7 cellular contexts compared by ENCODE assay signal in genomic region chr2:54899576-54900200, GRCh38.
DNase-seq lines count a peak whose midpoint lies in the region; ATAC-seq, FAIRE-seq and TF ChIP-seq lines count a peak whose summit lies in the region.

No MANE protein-coding gene starts in this region.

- peak; percentile 92 to 94 for TF ChIP-seq RAD21 in K562 (CRISPR knock-in tag; conservative IDR thresholded peaks at IDR 0.05 in 1 of 2, IDR thresholded peaks at IDR 0.05 in 1 of 2)

- H3K9ac ChIP-seq in K562 (ENCODE audit: insufficient read depth in 1 of 2, low read depth in 2 of 2, low read length in 2 of 2): no peak overlapping the region

- peak; percentile 6 for FAIRE-seq in K562 (lab: Jason Lieb, UNC)

- ATAC-seq in K562 (peak; percentile 87), HG02588 (IDR thresholded peaks at IDR 0.05; ENCODE audit: unreplicated experiment) (no peak)
- no peak for ATAC-seq in stimulated activated naive CD8-positive, alpha-beta T cell treated with anti-CD3 and anti-CD28 coated beads, Interleukin-15, Interleukin-2, amounts not matched to agents 100 U/mL and 50 U/mL, for 24 hours

- no peaks in the 10 kb centered on the region for H3K9me3 ChIP-seq in K562 (replicated peaks; ENCODE audit: control insufficient read depth, insufficient read depth, low read depth, low read length)

- no peaks in the 10 kb centered on the region for H4K20me1 ChIP-seq in K562 (replicated peaks; ENCODE audit: control insufficient read depth, insufficient read depth, low read length)

- CTCF ChIA-PET in GM10248 (lab: Yijun Ruan, JAX): interaction anchor here (0.8 to 3.9 kb wide), 30 partner anchors 9 to 286 kb away, joined by 3 to 45 read pairs (median 5); no protein-coding TSS in a partner anchor
- CTCF ChIA-PET in K562 (lab: Yijun Ruan, JAX; ENCODE audit: low intra/inter-chr PET ratio): interaction anchor here (2.0 to 3.0 kb wide), 2 partner anchors 269 to 276 kb away, joined by 17 to 18 read pairs; no protein-coding TSS in a partner anchor

- no TSS peak for BruUV-seq in K562 (replicated peaks; lab: Mats Ljungman, UMichigan)

- in situ Hi-C loops in K562 (cut with MboI): loop anchor here (10.0 kb wide), 1 partner anchor 265 kb away; no protein-coding TSS in a partner anchor

- H3K27ac ChIP-seq in K562 (ENCODE audit: extremely low read depth, low read depth, low read length): no peak overlapping the region

- peaks cover 0 to 8% of the 10 kb centered on the region in 2 experiments; a peak in 3 of 5 replicates for H3K4me1 ChIP-seq in K562 (replicated peaks in 1 of 2; ENCODE audit: control insufficient read depth in 2 of 2, insufficient read depth in 2 of 2, low read length in 2 of 2)

- no peaks in the 10 kb centered on the region for H3K9me1 ChIP-seq in K562 (ENCODE audit: control insufficient read depth, insufficient read depth, low read length)

- peaks cover 0 to 16% of the 10 kb centered on the region in 2 experiments; a peak in 3 of 5 replicates for H3K27me3 ChIP-seq in K562 (ENCODE audit: control insufficient read depth in 2 of 2, insufficient read depth in 2 of 2, low read length in 2 of 2)

- WGBS in K562 (ENCODE audit: insufficient coverage, low coverage, missing lambda C conversion rate): 34% methylated on average over 5 of the region's 5 CpGs

- TF ChIP-seq POLR2A in K562 (conservative IDR thresholded peaks at IDR 0.05): no peak

- peak; percentile 23 for DNase-seq in GM10248 (ENCODE audit: extremely low spot score)
- peak; percentile 40 for DNase-seq in NAMALWA (ENCODE audit: low spot score)
- peak in 2 of 4 experiments; percentile 38 to 63 for DNase-seq in K562 (ENCODE audit: extremely low read depth in 1 of 4, low spot score in 3 of 4)
- DNase-seq in kidney glomerular epithelial cell (lab: John Stamatoyannopoulos, UW): peak; percentile 41
- no peak for DNase-seq in NCI-H128 (lab: John Stamatoyannopoulos, UW; ENCODE audit: unreplicated experiment)
- no peak for DNase-seq in stimulated activated naive CD8-positive, alpha-beta T cell treated with anti-CD3 and anti-CD28 coated beads, Interleukin-15, Interleukin-2, amounts not matched to agents 100 U/mL and 50 U/mL, for 24 hours

- no peak overlapping the region for H3K4me2 ChIP-seq in K562 (ENCODE audit: insufficient read depth, low read length)

- intact Hi-C loops in K562 (cut with micrococcal nuclease): loop anchor here (1.0 to 5.0 kb wide), 3 partner anchors 113 to 269 kb away; partner anchors contain the start of gene RTN4

- H3K4me3 ChIP-seq in K562: no peak overlapping the region

- H2AFZ ChIP-seq in K562 (ENCODE audit: low read depth, low read length): no peak overlapping the region

- H3K79me2 ChIP-seq in K562 (ENCODE audit: control insufficient read depth, insufficient read depth, low read length): no peaks in the 10 kb centered on the region

- POLR2A ChIA-PET in GM10248 (lab: Yijun Ruan, JAX): no interaction called here
- POLR2A ChIA-PET in K562 (lab: Yijun Ruan, JAX): interaction anchor here (0.7 to 2.0 kb wide), 7 partner anchors 9 to 276 kb away, joined by 3 to 6 read pairs (median 3); no protein-coding TSS in a partner anchor

- TF ChIP-seq CTCF in GM10248 (IDR thresholded peaks at IDR 0.05; ENCODE audit: control extremely low read depth, extremely low read depth, low read depth, missing control alignments) (peak; percentile 63), K562 (IDR thresholded peaks at IDR 0.05 in 2 of 3, conservative IDR thresholded peaks at IDR 0.05 in 1 of 3; ENCODE audit: insufficient read depth in 2 of 3, low read depth in 1 of 3, low read length in 3 of 3) (peak; percentile 55 to 85 (median 68); a peak in 5 of 6 replicates)

- TF ChIP-seq EP300 in K562 (IDR thresholded peaks at IDR 0.05; ENCODE audit: low read length): no peak

- H3K36me3 ChIP-seq in K562 (ENCODE audit: control insufficient read depth, insufficient read depth, low read length): no peaks in the 10 kb centered on the region

TF ChIP-seq in K562, 482 proteins besides CTCF, POLR2A, EP300 and RAD21:
- TF ChIP-seq SMC3 (conservative IDR thresholded peaks at IDR 0.05; ENCODE audit: insufficient read depth, low read depth, low read length) (peak; percentile 72), ETV6 (IDR thresholded peaks at IDR 0.05; ENCODE audit: borderline replicate concordance in 1 of 2, low read depth in 2 of 2, low read length in 1 of 2) (no peak), ETV6 (CRISPR knock-in tag; IDR thresholded peaks at IDR 0.05; ENCODE audit: borderline replicate concordance) (no peak), JUND (IDR thresholded peaks at IDR 0.05; ENCODE audit: borderline replicate concordance, low read depth, low read length) (peak; percentile 16; the same call in 1 of the 2 replicates), JUND (tag; IDR thresholded peaks at IDR 0.05; ENCODE audit: borderline replicate concordance, low read depth, low read length) (no peak), ZNF77 (CRISPR knock-in tag; IDR thresholded peaks at IDR 0.05) (no peak), ZNF274 (IDR thresholded peaks at IDR 0.05; ENCODE audit: borderline replicate concordance, low read depth, low read length) (no peak), CEBPG (CRISPR knock-in tag; IDR thresholded peaks at IDR 0.05) (no peak), CEBPG (tag; conservative IDR thresholded peaks at IDR 0.05 in 1 of 2, IDR thresholded peaks at IDR 0.05 in 1 of 2) (no peak), IRF1 (CRISPR knock-in tag; IDR thresholded peaks at IDR 0.05; ENCODE audit: borderline replicate concordance) (no peak), ZFPM2 (CRISPR knock-in tag; IDR thresholded peaks at IDR 0.05) (no peak), KLF16 (IDR thresholded peaks at IDR 0.05) (peak; percentile 40; the same call in 1 of the 2 replicates), ZHX1 (conservative IDR thresholded peaks at IDR 0.05; ENCODE audit: low read length) (no peak), TRIM24 (IDR thresholded peaks at IDR 0.05) (no peak), ZNF316 (IDR thresholded peaks at IDR 0.05) (no peak), BRD4 (IDR thresholded peaks at IDR 0.05) (no peak), GABPA (tag; conservative IDR thresholded peaks at IDR 0.05; ENCODE audit: low read depth) (no peak), TEAD4 (IDR thresholded peaks at IDR 0.05; ENCODE audit: low read length) (0 out of 2 replicates have a peak, but pooled peaks have one; percentile 21), TEAD4 (CRISPR knock-in tag; IDR thresholded peaks at IDR 0.05; ENCODE audit: borderline replicate concordance) (no peak), SREBF2 (CRISPR knock-in tag; IDR thresholded peaks at IDR 0.05) (no peak), RB1 (IDR thresholded peaks at IDR 0.05; ENCODE audit: low read depth) (no peak), TEAD1 (CRISPR knock-in tag; IDR thresholded peaks at IDR 0.05) (no peak)
- TF ChIP-seq, protein P1, sequence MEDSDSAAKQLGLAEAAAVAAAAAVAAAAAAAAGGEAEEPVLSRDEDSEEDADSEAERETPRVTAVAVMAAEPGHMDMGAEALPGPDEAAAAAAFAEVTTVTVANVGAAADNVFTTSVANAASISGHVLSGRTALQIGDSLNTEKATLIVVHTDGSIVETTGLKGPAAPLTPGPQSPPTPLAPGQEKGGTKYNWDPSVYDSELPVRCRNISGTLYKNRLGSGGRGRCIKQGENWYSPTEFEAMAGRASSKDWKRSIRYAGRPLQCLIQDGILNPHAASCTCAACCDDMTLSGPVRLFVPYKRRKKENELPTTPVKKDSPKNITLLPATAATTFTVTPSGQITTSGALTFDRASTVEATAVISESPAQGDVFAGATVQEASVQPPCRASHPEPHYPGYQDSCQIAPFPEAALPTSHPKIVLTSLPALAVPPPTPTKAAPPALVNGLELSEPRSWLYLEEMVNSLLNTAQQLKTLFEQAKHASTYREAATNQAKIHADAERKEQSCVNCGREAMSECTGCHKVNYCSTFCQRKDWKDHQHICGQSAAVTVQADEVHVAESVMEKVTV (CRISPR knock-in tag; IDR thresholded peaks at IDR 0.05): peak; percentile 90

Comparison
In these comparisons a context has a peak if more than half of its experiments do, and no peak if none do; other contexts are left out.
1. DNase-seq: peak in GM10248 (single experiment), NAMALWA (single experiment) and kidney glomerular epithelial cell (single experiment); none in NCI-H128 (single experiment) and stimulated activated naive CD8-positive, alpha-beta T cell treated with anti-CD3 and anti-CD28 coated beads, Interleukin-15, Interleukin-2, amounts not matched to agents 100 U/mL and 50 U/mL, for 24 hours (single experiment).